1 cellular context compared by ENCODE assay signal in genomic region chr17:82458885-82459424, GRCh38.
TF ChIP-seq lines count a peak whose summit lies in the region.

No MANE protein-coding gene starts in this region.

TF ChIP-seq in H1, 55 proteins besides CTCF, POLR2A, EP300 and RAD21:
- no peak for TF ChIP-seq TCF12 (IDR thresholded peaks at IDR 0.05; ENCODE audit: low read depth, low read length)
- TF ChIP-seq SIX5 (IDR thresholded peaks at IDR 0.05; ENCODE audit: low read depth, low read length), result no peak
- no peak for TF ChIP-seq GABPA (IDR thresholded peaks at IDR 0.05; ENCODE audit: borderline replicate concordance, insufficient read depth, low read length)
- TF ChIP-seq POU5F1 (IDR thresholded peaks at IDR 0.05; ENCODE audit: low read depth, low read length), result no peak
- no peak for TF ChIP-seq TAF7 (optimal IDR thresholded peaks at IDR 0.05; ENCODE audit: borderline replicate concordance, low read depth, low read length)
- TF ChIP-seq GTF2F1 (IDR thresholded peaks at IDR 0.05; ENCODE audit: borderline replicate concordance, low read depth, low read length), result no peak
- TF ChIP-seq SUZ12 (IDR thresholded peaks at IDR 0.05; ENCODE audit: low read length), result no peak
- TF ChIP-seq FOSL1 (IDR thresholded peaks at IDR 0.05; ENCODE audit: insufficient read depth, low read depth, low read length), result no peak
- peak; percentile 43 for TF ChIP-seq SAP30 (IDR thresholded peaks at IDR 0.05; ENCODE audit: insufficient read depth, insufficient replicate concordance, low read length)
- TF ChIP-seq CTBP2 (IDR thresholded peaks at IDR 0.05; ENCODE audit: borderline replicate concordance, insufficient read depth, insufficient read length, low read length), result peak; percentile 12
- no peak for TF ChIP-seq JUND (IDR thresholded peaks at IDR 0.05; ENCODE audit: low read length)
- no peak for TF ChIP-seq CHD1 (IDR thresholded peaks at IDR 0.05; ENCODE audit: low read depth, low read length)
- peak; percentile 41; the same call in 1 of the 2 replicates for TF ChIP-seq KDM5A (IDR thresholded peaks at IDR 0.05; ENCODE audit: low read length)
- TF ChIP-seq BACH1 (IDR thresholded peaks at IDR 0.05; ENCODE audit: low read length), result peak; percentile 21; the same call in 1 of the 2 replicates
- no peak for TF ChIP-seq SRF (IDR thresholded peaks at IDR 0.05; ENCODE audit: low read depth, low read length)
- no peak for TF ChIP-seq RFX5 (IDR thresholded peaks at IDR 0.05; ENCODE audit: borderline replicate concordance, low read depth, low read length)
- TF ChIP-seq HDAC6 (IDR thresholded peaks at IDR 0.05; ENCODE audit: low read depth, low read length), result no peak
- no peak for TF ChIP-seq CBX5 (IDR thresholded peaks at IDR 0.05; ENCODE audit: low read depth, low read length)
- no peak for TF ChIP-seq MAX (IDR thresholded peaks at IDR 0.05)
- no peak for TF ChIP-seq ATF3 (IDR thresholded peaks at IDR 0.05; ENCODE audit: insufficient read depth, low read depth, low read length)
- TF ChIP-seq YY1 (IDR thresholded peaks at IDR 0.05; ENCODE audit: low read depth, low read length), result no peak
- no peak for TF ChIP-seq CHD7 (IDR thresholded peaks at IDR 0.05; ENCODE audit: insufficient replicate concordance, low read length)
- TF ChIP-seq SIN3A (conservative IDR thresholded peaks at IDR 0.05 in 1 of 2, IDR thresholded peaks at IDR 0.05 in 1 of 2; ENCODE audit: low read depth in 1 of 2, low read length in 2 of 2), result 0 out of 4 replicates have a peak, but pooled peaks of 1 of the 2 experiments have one; percentile 55
- no peak for TF ChIP-seq CREB1 (IDR thresholded peaks at IDR 0.05)
- no peak for TF ChIP-seq NRF1 (IDR thresholded peaks at IDR 0.05; ENCODE audit: low read depth, low read length)
- no peak for TF ChIP-seq POLR2AphosphoS5 (IDR thresholded peaks at IDR 0.05; ENCODE audit: low read depth, low read length)
- no peak for TF ChIP-seq BCL11A (IDR thresholded peaks at IDR 0.05; ENCODE audit: low read depth in 2 of 2, low read length in 2 of 2)
- no peak for TF ChIP-seq E2F6 (IDR thresholded peaks at IDR 0.05)
- TF ChIP-seq USF2 (IDR thresholded peaks at IDR 0.05; ENCODE audit: low read length), result no peak
